Comparison of ENCODE assay signal across 21 cellular contexts in genomic region chr20:24736131-24736843, GRCh38.
DNase-seq lines count a peak whose midpoint lies in the region; ATAC-seq and TF ChIP-seq lines count a peak whose summit lies in the region.
"Had no signal": no experiment of that assay in that cellular context is flagged by ENCODE, and none has a peak within 500 bp of the region (broad histone marks: within the 10 kb centered on the region; RNA-seq: fewer than 3 reads in every experiment).

No MANE protein-coding gene starts in this region.

- H3K9me3 ChIP-seq in fibroblast of lung (ENCODE audit: control insufficient read depth, insufficient read depth, low read depth, low read length): no peaks in the 10 kb centered on the region
- H3K9me3 ChIP-seq: BLaER1 treated with 17β-estradiol and CSF1 and Interleukin-3, amounts not matched to agents 10 nM and 100 nM had no signal

- H3K27me3 ChIP-seq in fibroblast of lung (ENCODE audit: control insufficient read depth, insufficient read depth, low read length): peaks cover 3% of the 10 kb centered on the region
- H3K27me3 ChIP-seq: BLaER1 treated with 17β-estradiol and CSF1 and Interleukin-3, amounts not matched to agents 10 nM and 100 nM had no signal

- H3K79me2 ChIP-seq in fibroblast of lung (ENCODE audit: control insufficient read depth, insufficient read depth, low read length): no peaks in the 10 kb centered on the region

- no peaks in the 10 kb centered on the region for H3K4me1 ChIP-seq in fibroblast of lung (ENCODE audit: control insufficient read depth, extremely low read depth, insufficient read depth, low read length)

- H3K4me2 ChIP-seq in fibroblast of lung (ENCODE audit: extremely low read depth, insufficient read depth, low read length): no peak overlapping the region

- no peak overlapping the region for H2AFZ ChIP-seq in fibroblast of lung (ENCODE audit: low read length)
- H2AFZ ChIP-seq: GM23248 had no signal

- H3K27ac ChIP-seq in fibroblast of lung (ENCODE audit: insufficient read depth, low read length): no peak overlapping the region
- H3K27ac ChIP-seq: BLaER1 treated with 17β-estradiol and CSF1 and Interleukin-3, amounts not matched to agents 10 nM and 100 nM; GM23248 had no signal

- no peak overlapping the region for H3K9ac ChIP-seq in fibroblast of lung (ENCODE audit: insufficient read depth, low read length)
- H3K9ac ChIP-seq: BLaER1 treated with 17β-estradiol and CSF1 and Interleukin-3, amounts not matched to agents 10 nM and 100 nM; GM23248 had no signal

- H3K36me3 ChIP-seq in fibroblast of lung (ENCODE audit: control insufficient read depth, insufficient read depth, low read length): no peaks in the 10 kb centered on the region
- H3K36me3 ChIP-seq: BLaER1 treated with 17β-estradiol and CSF1 and Interleukin-3, amounts not matched to agents 10 nM and 100 nM had no signal

- H3K4me3 ChIP-seq in fibroblast of lung (replicated peaks in 1 of 4; ENCODE audit: control extremely low read depth in 1 of 4, insufficient read depth in 1 of 4, low read depth in 3 of 4, low read length in 4 of 4): no peak overlapping the region
- H3K4me3 ChIP-seq: BLaER1 treated with 17β-estradiol and CSF1 and Interleukin-3, amounts not matched to agents 10 nM and 100 nM; GM12878; GM23248; K562 had no signal

- POLR2A ChIA-PET in HEK293T (lab: Yijun Ruan, JAX): no interaction called here

- no peak for TF ChIP-seq CTCF in fibroblast of lung (conservative IDR thresholded peaks at IDR 0.05 in 1 of 2, IDR thresholded peaks at IDR 0.05 in 1 of 2; ENCODE audit: low read depth in 1 of 2, low read length in 2 of 2)

- ATAC-seq in sciatic nerve (no peak), HG03045 (IDR thresholded peaks at IDR 0.05; ENCODE audit: unreplicated experiment) (no peak)
- ATAC-seq: GM12878, HCT116, K562, SK-N-SH treated with all-trans-retinoic acid at 6 μM for 48 hours had no signal

- intact Hi-C loops in sciatic nerve (cut with DNase I): no loop called here

- DNase-seq in M059J (ENCODE audit: low read depth) (peak; percentile 42), amniotic epithelial cell (ENCODE audit: low read depth) (peak; percentile 1), fibroblast of lung (ENCODE audit: low read depth in 2 of 2) (peak; percentile 58), sciatic nerve (ENCODE audit: low spot score) (peak; percentile 17), NCI-H146 (lab: John Stamatoyannopoulos, UW) (no peak), HEK293T (ENCODE audit: extremely low spot score) (no peak)
- DNase-seq: CD8-positive, alpha-beta memory T cell; DMS53; EL; GM23248; NCI-H1105 treated with DMSO at 0.1 percent for 48 hours; NCI-H187; NCI-H345; NCI-H526 treated with DMSO at 0.1 percent for 48 hours; SHP77 treated with DMSO at 0.1 percent for 48 hours had no signal

- no peaks in the 10 kb centered on the region for H4K20me1 ChIP-seq in fibroblast of lung (ENCODE audit: control insufficient read depth, extremely low read depth, insufficient read depth, low read length)
- H4K20me1 ChIP-seq: BLaER1 treated with 17β-estradiol and CSF1 and Interleukin-3, amounts not matched to agents 10 nM and 100 nM had no signal

- CTCF ChIA-PET in HEK293T (lab: Yijun Ruan, JAX): no interaction called here

TF ChIP-seq in HEK293T, 16 proteins besides CTCF, POLR2A, EP300 and RAD21:
- no peak for TF ChIP-seq FOXM1 (IDR thresholded peaks at IDR 0.05; ENCODE audit: borderline replicate concordance)
- TF ChIP-seq ZNF384 (IDR thresholded peaks at IDR 0.05): no peak
- no peak for TF ChIP-seq L3MBTL2 (conservative IDR thresholded peaks at IDR 0.05)
- TF ChIP-seq ARNT (IDR thresholded peaks at IDR 0.05): no peak

Comparison
In these comparisons a context has a peak if more than half of its experiments do, and no peak if none do; other contexts are left out.
1. DNase-seq: peak in M059J (single experiment), amniotic epithelial cell (single experiment), fibroblast of lung (2 of 2) and sciatic nerve (single experiment); none in NCI-H146 (single experiment) and HEK293T (single experiment).